1 cellular context compared by ENCODE assay signal in the genomic region with DNA sequence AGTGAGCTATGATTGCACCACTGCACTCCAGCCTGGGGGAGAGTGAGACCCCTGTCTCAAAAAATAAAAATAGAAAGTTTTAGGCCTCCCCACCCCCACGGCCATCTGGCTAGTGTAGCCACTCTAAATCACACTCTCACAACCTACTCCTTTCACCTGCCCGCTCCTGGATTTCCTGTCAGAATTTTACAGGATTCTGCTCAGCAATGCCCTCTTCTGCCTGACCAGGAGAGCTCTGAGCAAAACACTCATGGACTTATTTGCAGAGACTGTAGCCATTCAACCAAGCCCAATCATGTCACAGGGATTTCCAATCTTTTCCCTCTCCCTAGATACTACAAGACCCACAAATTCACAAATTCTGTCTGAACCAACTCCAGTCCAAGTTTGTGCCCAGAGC.
TF ChIP-seq lines count a peak whose summit lies in the region.

No MANE protein-coding gene starts in this region.

TF ChIP-seq in HepG2, 621 proteins besides CTCF, POLR2A, EP300 and RAD21 (continued from another document):
- TF ChIP-seq, protein P1, sequence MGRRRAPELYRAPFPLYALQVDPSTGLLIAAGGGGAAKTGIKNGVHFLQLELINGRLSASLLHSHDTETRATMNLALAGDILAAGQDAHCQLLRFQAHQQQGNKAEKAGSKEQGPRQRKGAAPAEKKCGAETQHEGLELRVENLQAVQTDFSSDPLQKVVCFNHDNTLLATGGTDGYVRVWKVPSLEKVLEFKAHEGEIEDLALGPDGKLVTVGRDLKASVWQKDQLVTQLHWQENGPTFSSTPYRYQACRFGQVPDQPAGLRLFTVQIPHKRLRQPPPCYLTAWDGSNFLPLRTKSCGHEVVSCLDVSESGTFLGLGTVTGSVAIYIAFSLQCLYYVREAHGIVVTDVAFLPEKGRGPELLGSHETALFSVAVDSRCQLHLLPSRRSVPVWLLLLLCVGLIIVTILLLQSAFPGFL (CRISPR knock-in tag; IDR thresholded peaks at IDR 0.05): no peak
- TF ChIP-seq, protein P2, sequence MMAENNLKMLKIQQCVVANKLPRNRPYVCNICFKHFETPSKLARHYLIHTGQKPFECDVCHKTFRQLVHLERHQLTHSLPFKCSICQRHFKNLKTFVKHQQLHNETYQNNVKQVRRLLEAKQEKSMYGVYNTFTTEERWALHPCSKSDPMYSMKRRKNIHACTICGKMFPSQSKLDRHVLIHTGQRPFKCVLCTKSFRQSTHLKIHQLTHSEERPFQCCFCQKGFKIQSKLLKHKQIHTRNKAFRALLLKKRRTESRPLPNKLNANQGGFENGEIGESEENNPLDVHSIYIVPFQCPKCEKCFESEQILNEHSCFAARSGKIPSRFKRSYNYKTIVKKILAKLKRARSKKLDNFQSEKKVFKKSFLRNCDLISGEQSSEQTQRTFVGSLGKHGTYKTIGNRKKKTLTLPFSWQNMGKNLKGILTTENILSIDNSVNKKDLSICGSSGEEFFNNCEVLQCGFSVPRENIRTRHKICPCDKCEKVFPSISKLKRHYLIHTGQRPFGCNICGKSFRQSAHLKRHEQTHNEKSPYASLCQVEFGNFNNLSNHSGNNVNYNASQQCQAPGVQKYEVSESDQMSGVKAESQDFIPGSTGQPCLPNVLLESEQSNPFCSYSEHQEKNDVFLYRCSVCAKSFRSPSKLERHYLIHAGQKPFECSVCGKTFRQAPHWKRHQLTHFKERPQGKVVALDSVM (CRISPR knock-in tag; IDR thresholded peaks at IDR 0.05): peak; percentile 70
- TF ChIP-seq TEAD3 (CRISPR knock-in tag; optimal IDR thresholded peaks at IDR 0.05; ENCODE audit: borderline replicate concordance) (peak; percentile 28), FOXK2 (IDR thresholded peaks at IDR 0.05) (no peak), STAG1 (CRISPR knock-in tag; IDR thresholded peaks at IDR 0.05) (peak; percentile 77)
